ENCODE assay signal across 29 cellular contexts in the genomic region with DNA sequence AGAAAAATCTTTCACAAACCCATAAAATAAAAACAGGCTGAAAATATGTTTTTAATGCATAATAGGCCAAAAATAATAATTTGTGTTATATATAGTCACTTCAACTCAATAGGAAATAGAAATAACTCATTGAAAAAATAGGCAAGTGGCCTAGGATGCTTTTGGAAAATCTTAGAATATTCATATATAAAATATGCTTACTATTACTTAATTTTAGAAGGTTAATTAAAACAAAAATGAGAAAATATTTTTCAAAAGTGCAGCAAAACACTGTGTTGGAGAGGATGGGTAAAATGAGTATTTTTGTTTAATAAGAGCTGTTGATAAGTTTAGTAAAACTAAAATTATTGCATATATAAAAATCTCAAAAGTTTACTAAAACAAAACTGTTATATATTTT.
"Had no signal": no experiment of that assay in that cellular context is flagged by ENCODE, and none has a peak within 500 bp of the region (broad histone marks: within the 10 kb centered on the region; RNA-seq: fewer than 3 reads in every experiment).

No MANE protein-coding gene starts in this region.

- H3K4me1 ChIP-seq: neural progenitor cell, parathyroid adenoma, psoas muscle, right lobe of liver, sigmoid colon, stomach, thyroid gland, tibial nerve, upper lobe of left lung, vagina had no signal

- H3K9me3 ChIP-seq: ovary, psoas muscle, right lobe of liver, sigmoid colon, stomach, thoracic aorta, thyroid gland, tibial nerve, upper lobe of left lung, vagina had no signal

- H3K9ac ChIP-seq: neural progenitor cell, parathyroid adenoma had no signal

- FAIRE-seq: small intestine, urothelium cell line had no signal

- H3K36me3 Mint-ChIP-seq: natural killer cell; neural progenitor cell; stimulated activated effector memory CD8-positive, alpha-beta T cell treated with anti-CD3 and anti-CD28 coated beads, Interleukin-12 subunit alpha, Interleukin-12 subunit beta, amount 100 ng/mL, for 72 hours; stimulated activated naive B cell treated with anti-CD40 and anti-IgM and Interleukin-4, amounts not matched to agents 10 μg/mL and 1 μg/mL and 100 μg/mL, for 72 hours had no signal

- ATAC-seq: natural killer cell; psoas muscle; right cardiac atrium; right lobe of liver; stimulated activated effector memory CD8-positive, alpha-beta T cell treated with anti-CD3 and anti-CD28 coated beads, Interleukin-12 subunit alpha, Interleukin-12 subunit beta, amount 100 ng/mL, for 72 hours; stimulated activated naive B cell treated with anti-CD40 and anti-IgM and Interleukin-4, amounts not matched to agents 10 μg/mL and 1 μg/mL and 100 μg/mL, for 72 hours had no signal

- H3K9me3 Mint-ChIP-seq: nephron, neural progenitor cell had no signal

- H3K27ac ChIP-seq: neural progenitor cell, ovary, parathyroid adenoma, psoas muscle, right lobe of liver, sigmoid colon, stomach, thoracic aorta, thyroid gland, tibial nerve, upper lobe of left lung, vagina had no signal

- H3K27ac Mint-ChIP-seq: natural killer cell; nephron; neural progenitor cell; progenitor cell of endocrine pancreas; stimulated activated effector memory CD8-positive, alpha-beta T cell treated with anti-CD3 and anti-CD28 coated beads, Interleukin-12 subunit alpha, Interleukin-12 subunit beta, amount 100 ng/mL, for 72 hours; stimulated activated naive B cell treated with anti-CD40 and anti-IgM and Interleukin-4, amounts not matched to agents 10 μg/mL and 1 μg/mL and 100 μg/mL, for 72 hours; stimulated activated naive CD8-positive, alpha-beta T cell treated with anti-CD3 and anti-CD28 coated beads, Interleukin-15, Interleukin-2, amounts not matched to agents 100 ng/mL and 50 ng/mL, for 24 hours had no signal

- H3K4me3 ChIP-seq: neural progenitor cell, ovary, psoas muscle, right lobe of liver, sigmoid colon, stomach, thoracic aorta, thyroid gland, tibial nerve, upper lobe of left lung, vagina had no signal

- H3K4me2 ChIP-seq: neural progenitor cell had no signal

- DNase-seq: natural killer cell; occipital lobe; ovary; posterior cingulate gyrus; psoas muscle; right cardiac atrium; right lobe of liver; sigmoid colon; small intestine; stimulated activated CD4-positive, alpha-beta T cell treated with anti-CD3 and anti-CD28 coated beads, Interleukin-15, amount 100 ng/mL, for 24 hours; stimulated activated CD4-positive, alpha-beta T cell treated with anti-CD3 and anti-CD28 coated beads, Interleukin-2, amount 100 ng/mL, for 24 hours; stimulated activated CD4-positive, alpha-beta T cell treated with anti-CD3 and anti-CD28 coated beads, Interleukin-2, amount 100 ng/mL, for 48 hours; stimulated activated CD4-positive, alpha-beta T cell treated with anti-CD3 and anti-CD28 coated beads, Interleukin-4, amount 100 ng/mL, for 24 hours; stimulated activated naive B cell treated with anti-CD40 and anti-IgM and Interleukin-4, amounts not matched to agents 10 μg/mL and 1 μg/mL and 100 μg/mL, for 72 hours; stimulated activated naive CD4-positive, alpha-beta T cell treated with Interleukin-2 at 50 U/mL for 16 hours; stomach; thyroid gland; trophoblast cell; upper lobe of left lung had no signal

- H3K36me3 ChIP-seq: neural progenitor cell, ovary, right lobe of liver, sigmoid colon, stomach, thoracic aorta, thyroid gland, tibial nerve, upper lobe of left lung, vagina had no signal
